Comparison of ENCODE assay signal across 11 cellular contexts in the genomic region with DNA sequence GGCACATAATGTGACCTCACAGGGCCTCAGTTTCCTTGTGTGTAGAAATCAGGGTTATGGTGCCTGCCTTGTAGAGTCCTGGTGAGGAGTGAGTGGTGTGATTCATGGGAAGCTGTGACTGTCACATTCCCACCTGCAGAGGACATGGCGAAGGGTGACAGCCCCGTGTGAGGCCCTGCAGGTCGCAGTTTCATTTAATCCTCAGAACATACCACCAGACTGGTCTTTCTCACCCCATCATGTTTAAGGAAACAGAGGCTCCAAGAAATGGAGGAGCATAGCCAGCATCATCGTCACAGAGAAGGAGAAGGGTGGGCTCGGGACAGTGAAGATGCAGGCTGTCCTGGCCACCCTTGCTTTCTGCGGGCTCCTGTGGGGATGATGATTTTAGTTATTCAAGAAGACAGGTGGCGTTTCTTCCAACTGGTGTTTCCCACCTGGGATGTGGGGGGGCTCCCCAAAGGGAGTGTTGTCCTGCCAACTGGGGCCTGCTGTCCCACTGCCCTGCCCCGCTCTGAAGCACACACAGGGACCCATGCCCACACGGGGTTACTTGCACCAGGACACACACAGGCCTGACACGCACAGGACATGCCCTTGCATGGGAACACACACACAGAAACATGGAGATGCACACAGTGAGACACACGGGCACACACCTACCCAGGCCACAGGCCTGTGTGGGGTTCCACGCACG.
DNase-seq lines count a peak whose midpoint lies in the region; ATAC-seq, FAIRE-seq and TF ChIP-seq lines count a peak whose summit lies in the region.
"Had no signal": no experiment of that assay in that cellular context is flagged by ENCODE, and none has a peak within 500 bp of the region (broad histone marks: within the 10 kb centered on the region; RNA-seq: fewer than 3 reads in every experiment).

No MANE protein-coding gene starts in this region.

- H3K9me3 ChIP-seq in right cardiac atrium (ENCODE audit: control insufficient read depth, low read length): no peaks in the 10 kb centered on the region
- no peaks in the 10 kb centered on the region for H3K9me3 ChIP-seq in right atrium auricular region

- H3K4me1 ChIP-seq in right cardiac atrium (ENCODE audit: control insufficient read depth, insufficient read depth, low read length): peaks cover 10% of the 10 kb centered on the region
- H3K4me1 ChIP-seq in right atrium auricular region: peaks cover 0 to 29% of the 10 kb centered on the region in 2 donors

- peaks cover 15% of the 10 kb centered on the region for H3K36me3 ChIP-seq in right atrium auricular region

- WGBS in right cardiac atrium: 92% methylated on average over 13 of the region's 13 CpGs

- peak overlapping the region in 4 of 6 donors; percentile 43 to 92 (median 62) for H3K27ac Mint-ChIP-seq in naive B cell

- intact Hi-C loops in right cardiac atrium (cut with DNase I): loop anchor here in 3 of 4 donors (1.0 to 2.0 kb wide), 2 partner anchors 102 kb away; no protein-coding TSS in a partner anchor

- no peak for TF ChIP-seq POLR2A in GM12891 (IDR thresholded peaks at IDR 0.05; ENCODE audit: low read depth, low read length)

- H3K27me3 Mint-ChIP-seq in naive B cell: no peaks in the 10 kb centered on the region

- no peak for TF ChIP-seq CTCF in right atrium auricular region (IDR thresholded peaks at IDR 0.05)

- no peak for FAIRE-seq in GM12891 (lab: Jason Lieb, UNC)

- no peaks in the 10 kb centered on the region for H3K36me3 Mint-ChIP-seq in naive B cell

- DNase-seq in right cardiac atrium: peak in 2 of 3 donors; percentile 17 to 41
- no peak for DNase-seq in right atrium auricular region (ENCODE audit: low spot score)
- DNase-seq in caudate nucleus (lab: John Stamatoyannopoulos, UW): no peak
- DNase-seq in naive B cell: no peak
- DNase-seq in occipital lobe (lab: John Stamatoyannopoulos, UW): no peak
- no peak for DNase-seq in stimulated activated CD4-positive, alpha-beta T cell treated with anti-CD3 and anti-CD28 coated beads, Interleukin-1b, Interleukin-23, amount 100 ng/mL, for 48 hours
- DNase-seq in GM12891 (ENCODE audit: insufficient read length, low spot score): no peak
- DNase-seq: amygdala, dermis blood vessel endothelial cell, NCI-H1048 had no signal

- H3K4me1 Mint-ChIP-seq in naive B cell: peaks cover 17 to 35% (median 20%) of the 10 kb centered on the region in 3 donors

- H3K4me3 ChIP-seq in right cardiac atrium (ENCODE audit: low read length): no peak overlapping the region
- H3K4me3 ChIP-seq in right atrium auricular region: no peak overlapping the region

- no peak for ATAC-seq in right cardiac atrium
- ATAC-seq in naive B cell (ENCODE audit: low read depth in 2 of 2): no peak
- ATAC-seq in HG03025 (IDR thresholded peaks at IDR 0.05; ENCODE audit: low FRiP score, unreplicated experiment): no peak

- H3K27ac ChIP-seq in right cardiac atrium (ENCODE audit: low read length) (no peak overlapping the region), right atrium auricular region (no peak overlapping the region), caudate nucleus (ENCODE audit: low read depth, low read length) (peak overlapping the region; percentile 81)

- no peaks in the 10 kb centered on the region for H3K9me3 Mint-ChIP-seq in naive B cell

- H3K4me3 Mint-ChIP-seq in naive B cell: peak overlapping the region in 2 of 8 donors; percentile 52 to 70

- H3K27me3 ChIP-seq in right cardiac atrium (ENCODE audit: control insufficient read depth, insufficient read depth): no peaks in the 10 kb centered on the region
- no peaks in the 10 kb centered on the region for H3K27me3 ChIP-seq in right atrium auricular region

TF ChIP-seq in GM12891, 5 proteins besides CTCF, POLR2A, EP300 and RAD21:
- no peak for TF ChIP-seq SPI1 (IDR thresholded peaks at IDR 0.05; ENCODE audit: low read depth, low read length)
- TF ChIP-seq POU2F2 (IDR thresholded peaks at IDR 0.05; ENCODE audit: low read depth, low read length): no peak
- no peak for TF ChIP-seq POLR2AphosphoS5 (IDR thresholded peaks at IDR 0.05; ENCODE audit: low read depth, low read length)
- TF ChIP-seq TAF1 (IDR thresholded peaks at IDR 0.05; ENCODE audit: low read depth, low read length): no peak
- TF ChIP-seq PAX5 (IDR thresholded peaks at IDR 0.05; ENCODE audit: insufficient read depth, low read length, severe bottlenecking): no peak

Comparison
In these comparisons a context has a peak if more than half of its experiments do, and no peak if none do; other contexts are left out.
1. DNase-seq: peak in right cardiac atrium (2 of 3); none in right atrium auricular region (single experiment), caudate nucleus (0 of 61), naive B cell (single experiment), occipital lobe (single experiment), stimulated activated CD4-positive, alpha-beta T cell treated with anti-CD3 and anti-CD28 coated beads, Interleukin-1b, Interleukin-23, amount 100 ng/mL, for 48 hours (single experiment) and GM12891 (single experiment).